ENCODE assay signal across 28 cellular contexts in the genomic region with DNA sequence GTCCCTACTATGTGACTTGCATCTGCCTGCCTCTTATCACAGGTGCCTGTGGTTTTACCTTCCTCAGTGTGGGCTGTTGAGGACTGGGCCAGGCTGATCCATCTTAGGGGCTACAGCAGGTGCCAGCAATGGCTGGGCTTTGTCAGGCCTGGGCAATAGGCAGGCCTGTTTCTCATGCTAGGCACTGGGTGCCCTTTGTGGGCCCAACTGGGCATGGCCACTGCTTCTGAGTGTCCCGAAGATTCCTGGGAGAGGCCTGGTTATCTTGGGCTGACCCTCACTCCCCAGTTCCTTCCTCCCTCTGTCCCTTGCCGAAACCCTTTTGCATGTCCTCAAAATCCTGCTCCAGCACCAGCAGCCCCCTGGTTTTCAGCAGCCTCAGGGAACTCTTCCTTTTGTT.
"Had no signal": no experiment of that assay in that cellular context is flagged by ENCODE, and none has a peak within 500 bp of the region (broad histone marks: within the 10 kb centered on the region; RNA-seq: fewer than 3 reads in every experiment).

No MANE protein-coding gene starts in this region.

- H3K4me3 ChIP-seq: stomach, suprapubic skin, testis, thoracic aorta, thyroid gland, tibial artery, tibial nerve, transverse colon, upper lobe of left lung, upper lobe of right lung, uterus, vagina had no signal

- H3K27ac ChIP-seq: stomach, suprapubic skin, testis, thoracic aorta, thyroid gland, tibial artery, tibial nerve, transverse colon, upper lobe of left lung, upper lobe of right lung, uterus, vagina had no signal

- H3K4me3 Mint-ChIP-seq: stimulated activated effector memory CD8-positive, alpha-beta T cell treated with anti-CD3 and anti-CD28 coated beads, Interleukin-12 subunit alpha, Interleukin-12 subunit beta, amount 100 ng/mL, for 72 hours; stimulated activated memory B cell treated with anti-CD40 and anti-IgM and Interleukin-4, amounts not matched to agents 10 μg/mL and 1 μg/mL and 100 μg/mL, for 72 hours; stimulated activated naive B cell treated with anti-CD40 and anti-IgM and Interleukin-4, amounts not matched to agents 10 μg/mL and 1 μg/mL and 100 μg/mL, for 72 hours; stimulated activated naive CD8-positive, alpha-beta T cell treated with anti-CD3 and anti-CD28 coated beads, Interleukin-15, amount 100 ng/mL, for 72 hours; stimulated activated naive CD8-positive, alpha-beta T cell treated with anti-CD3 and anti-CD28 coated beads, Interleukin-15, Interleukin-2, amounts not matched to agents 100 ng/mL and 50 ng/mL, for 24 hours; type B pancreatic cell had no signal

- H3K27me3 ChIP-seq: stomach, suprapubic skin, testis, thyroid gland, tibial artery, tibial nerve, transverse colon, upper lobe of left lung, upper lobe of right lung, uterus, vagina had no signal

- H3K4me1 ChIP-seq: stomach, suprapubic skin, testis, thyroid gland, tibial artery, tibial nerve, transverse colon, upper lobe of left lung, upper lobe of right lung, uterus, vagina had no signal

- H3K27ac Mint-ChIP-seq: stimulated activated effector memory CD8-positive, alpha-beta T cell treated with anti-CD3 and anti-CD28 coated beads, Interleukin-12 subunit alpha, Interleukin-12 subunit beta, amount 100 ng/mL, for 72 hours; stimulated activated memory B cell treated with anti-CD40 and anti-IgM and Interleukin-4, amounts not matched to agents 10 μg/mL and 1 μg/mL and 100 μg/mL, for 72 hours; stimulated activated naive B cell treated with anti-CD40 and anti-IgM and Interleukin-4, amounts not matched to agents 10 μg/mL and 1 μg/mL and 100 μg/mL, for 72 hours; stimulated activated naive CD8-positive, alpha-beta T cell treated with anti-CD3 and anti-CD28 coated beads, Interleukin-15, amount 100 ng/mL, for 72 hours; stimulated activated naive CD8-positive, alpha-beta T cell treated with anti-CD3 and anti-CD28 coated beads, Interleukin-15, Interleukin-2, amounts not matched to agents 100 ng/mL and 50 ng/mL, for 24 hours; type B pancreatic cell had no signal

- H3K4me1 Mint-ChIP-seq: stimulated activated effector memory CD8-positive, alpha-beta T cell treated with anti-CD3 and anti-CD28 coated beads, Interleukin-12 subunit alpha, Interleukin-12 subunit beta, amount 100 ng/mL, for 72 hours; stimulated activated memory B cell treated with anti-CD40 and anti-IgM and Interleukin-4, amounts not matched to agents 10 μg/mL and 1 μg/mL and 100 μg/mL, for 72 hours; stimulated activated naive B cell treated with anti-CD40 and anti-IgM and Interleukin-4, amounts not matched to agents 10 μg/mL and 1 μg/mL and 100 μg/mL, for 72 hours; stimulated activated naive CD8-positive, alpha-beta T cell treated with anti-CD3 and anti-CD28 coated beads, Interleukin-15, amount 100 ng/mL, for 72 hours had no signal

- DNase-seq: stimulated activated CD4-positive, alpha-beta T cell treated with anti-CD3 and anti-CD28 coated beads, Interleukin-2, amount 100 ng/mL, for 48 hours; stimulated activated CD4-positive, alpha-beta T cell treated with anti-CD3 and anti-CD28 coated beads, Interleukin-4, amount 100 ng/mL, for 1 hour; stimulated activated CD4-positive, alpha-beta T cell treated with anti-CD3 and anti-CD28 coated beads, Interleukin-4, amount 100 ng/mL, for 24 hours; stimulated activated CD4-positive, alpha-beta T cell treated with anti-CD3 and anti-CD28 coated beads, Interleukin-4, amount 100 ng/mL, for 4 hours; stimulated activated CD8-positive, alpha-beta memory T cell treated with anti-CD3 and anti-CD28 coated beads, Interleukin-4, amount 100 ng/mL, for 48 hours; stimulated activated naive B cell treated with anti-CD40 and anti-IgM and Interleukin-4, amounts not matched to agents 10 μg/mL and 1 μg/mL and 100 μg/mL, for 72 hours; stimulated activated naive CD4-positive, alpha-beta T cell; stimulated activated naive CD4-positive, alpha-beta T cell treated with Interleukin-2 at 50 U/mL for 16 hours; stimulated activated naive CD8-positive, alpha-beta T cell treated with anti-CD3 and anti-CD28 coated beads, Interleukin-15, amount 100 ng/mL, for 72 hours; stimulated activated naive CD8-positive, alpha-beta T cell treated with anti-CD3 and anti-CD28 coated beads, Interleukin-15, Interleukin-2, amounts not matched to agents 100 U/mL and 50 U/mL, for 24 hours; stomach; substantia nigra; testis; thyroid gland; tibial artery; transverse colon; trophoblast cell; upper lobe of left lung; upper lobe of right lung; uterus had no signal

- H3K36me3 Mint-ChIP-seq: stimulated activated effector memory CD8-positive, alpha-beta T cell treated with anti-CD3 and anti-CD28 coated beads, Interleukin-12 subunit alpha, Interleukin-12 subunit beta, amount 100 ng/mL, for 72 hours; stimulated activated memory B cell treated with anti-CD40 and anti-IgM and Interleukin-4, amounts not matched to agents 10 μg/mL and 1 μg/mL and 100 μg/mL, for 72 hours; type B pancreatic cell had no signal

- ATAC-seq: stimulated activated effector memory CD8-positive, alpha-beta T cell treated with anti-CD3 and anti-CD28 coated beads, Interleukin-12 subunit alpha, Interleukin-12 subunit beta, amount 100 ng/mL, for 72 hours; stimulated activated memory B cell treated with anti-CD40 and anti-IgM and Interleukin-4, amounts not matched to agents 10 μg/mL and 1 μg/mL and 100 μg/mL, for 72 hours; stimulated activated naive B cell treated with anti-CD40 and anti-IgM and Interleukin-4, amounts not matched to agents 10 μg/mL and 1 μg/mL and 100 μg/mL, for 72 hours; stimulated activated naive CD8-positive, alpha-beta T cell treated with anti-CD3 and anti-CD28 coated beads, Interleukin-15, amount 100 ng/mL, for 72 hours; stimulated activated naive CD8-positive, alpha-beta T cell treated with anti-CD3 and anti-CD28 coated beads, Interleukin-15, Interleukin-2, amounts not matched to agents 100 U/mL and 50 U/mL, for 24 hours; upper lobe of right lung had no signal

- H3K27me3 Mint-ChIP-seq: stimulated activated memory B cell treated with anti-CD40 and anti-IgM and Interleukin-4, amounts not matched to agents 10 μg/mL and 1 μg/mL and 100 μg/mL, for 72 hours; stimulated activated naive B cell treated with anti-CD40 and anti-IgM and Interleukin-4, amounts not matched to agents 10 μg/mL and 1 μg/mL and 100 μg/mL, for 72 hours; stimulated activated naive CD8-positive, alpha-beta T cell treated with anti-CD3 and anti-CD28 coated beads, Interleukin-15, amount 100 ng/mL, for 72 hours; stimulated activated naive CD8-positive, alpha-beta T cell treated with anti-CD3 and anti-CD28 coated beads, Interleukin-15, Interleukin-2, amounts not matched to agents 100 ng/mL and 50 ng/mL, for 24 hours; type B pancreatic cell had no signal

- H3K9me3 ChIP-seq: testis, thoracic aorta, thyroid gland, uterus, vagina had no signal

- H3K36me3 ChIP-seq: stomach, suprapubic skin, thoracic aorta, thyroid gland, tibial artery, tibial nerve, transverse colon, upper lobe of left lung, upper lobe of right lung, uterus, vagina had no signal
